In genomic region chr12:107760207-107760816, GRCh38 we compare ENCODE assay signal across 8 cellular contexts.
DNase-seq lines count a peak whose midpoint lies in the region; ATAC-seq and TF ChIP-seq lines count a peak whose summit lies in the region.

No MANE protein-coding gene starts in this region.

- TF ChIP-seq CTCF in AG10803 (conservative IDR thresholded peaks at IDR 0.05; ENCODE audit: low read length) = no peak

- peak overlapping the region; percentile 92 for H3K4me3 ChIP-seq in AG10803 (ENCODE audit: low read length)

- ATAC-seq in GM18907 (IDR thresholded peaks at IDR 0.05; ENCODE audit: unreplicated experiment) (peak; percentile 35), HG03139 (IDR thresholded peaks at IDR 0.05; ENCODE audit: unreplicated experiment) (peak; percentile 23)

- DNase-seq in AG10803 (ENCODE audit: low read depth) = peak; percentile 6
- peak; percentile 52 for DNase-seq in RKO (ENCODE audit: low spot score)
- DNase-seq in astrocyte of the hippocampus (ENCODE audit: low read depth, low spot score) = peak; percentile 45
- DNase-seq in iPS-NIHi7 (ENCODE audit: extremely low spot score) = peak; percentile 52
- DNase-seq in stimulated activated CD4-positive, alpha-beta T cell treated with anti-CD3 and anti-CD28 coated beads, Interleukin-12 subunit alpha, Interleukin-12 subunit beta, amount 100 ng/mL, for 24 hours (ENCODE audit: low read depth in 2 of 2) = peak; percentile 15 to 19
- DNase-seq in NCI-H187 treated with DMSO at 0.1 percent for 48 hours (lab: John Stamatoyannopoulos, UW) = no peak
